ENCODE assay signal across 8 cellular contexts in genomic region chr4:77156912-77157858, GRCh38. TPM values are rescaled to one million over a fixed set of nuclear protein-coding genes. Genes with fewer than 3 reads are reported as not detected.
DNase-seq lines count a peak whose midpoint lies in the region; ATAC-seq and TF ChIP-seq lines count a peak whose summit lies in the region.

TSS of gene CCNG2 (plus strand) at chr4:77157207. CDS start at chr4:77158533, 1,326 bp downstream.

- H3K9me3 ChIP-seq in endodermal cell (ENCODE audit: control insufficient read depth, low read length) (no peaks in the 10 kb centered on the region), mucosa of descending colon (no peaks in the 10 kb centered on the region)

- no peak for TF ChIP-seq CTCF in AG10803 (conservative IDR thresholded peaks at IDR 0.05; ENCODE audit: low read length)
- no peak for TF ChIP-seq CTCF in endodermal cell (conservative IDR thresholded peaks at IDR 0.05)
- TF ChIP-seq CTCF in mucosa of descending colon (IDR thresholded peaks at IDR 0.05) = no peak

- peak; percentile 94 for DNase-seq in AG10803 (ENCODE audit: low read depth)
- DNase-seq in NK-92 (lab: John Stamatoyannopoulos, UW; ENCODE audit: unreplicated experiment) = peak; percentile 36
- peak; percentile 83 for DNase-seq in activated CD8-positive, alpha-beta memory T cell treated with anti-CD3 and anti-CD28 coated beads, Interleukin-2, amount 50 U/mL, for 1 hour (ENCODE audit: extremely low read depth)
- DNase-seq in endodermal cell = peak; percentile 97
- peak; percentile 89 to 93 (median 93) for DNase-seq in mucosa of descending colon
- DNase-seq in stimulated activated CD8-positive, alpha-beta memory T cell treated with anti-CD3 and anti-CD28 coated beads, Interleukin-2, amount 100 ng/mL, for 48 hours (ENCODE audit: low read depth in 2 of 2) = peak; percentile 64 to 73

- H3K27me3 Mint-ChIP-seq in endodermal cell (ENCODE audit: insufficient read depth) = no peaks in the 10 kb centered on the region

- peaks cover 38% of the 10 kb centered on the region for H3K4me1 Mint-ChIP-seq in endodermal cell

- WGBS in endodermal cell (ENCODE audit: insufficient coverage in 1 of 2, insufficient read length in 1 of 2), 2 experiments = 0% methylated on average over 24 to 94 of the region's 94 CpGs

- no peaks in the 10 kb centered on the region for H3K9me3 Mint-ChIP-seq in endodermal cell

- H3K4me3 Mint-ChIP-seq in endodermal cell = peak within 1 kb of the TSS; percentile 95

- peaks cover 20% of the 10 kb centered on the region for H3K36me3 Mint-ChIP-seq in endodermal cell (ENCODE audit: low read depth)

- H3K27ac Mint-ChIP-seq in endodermal cell = peak within 1 kb of the TSS; percentile 100

- H3K4me3 ChIP-seq in AG10803 (ENCODE audit: low read length) (peak within 1 kb of the TSS; percentile 98), endodermal cell (ENCODE audit: low read length) (peak within 1 kb of the TSS; percentile 98), mucosa of descending colon (peak within 1 kb of the TSS; percentile 99)

- intact Hi-C loops in mucosa of descending colon (cut with DNase I, micrococcal nuclease) = loop anchor here in 1 of 2 donors (5.0 kb wide), 1 partner anchor 80 kb away; the partner anchor contains the start of gene CCNI

- peak within 1 kb of the TSS; percentile 98 for H3K9ac ChIP-seq in endodermal cell (ENCODE audit: extremely low read depth, low read length, poor library complexity, severe bottlenecking)

- ATAC-seq in GM19324 (IDR thresholded peaks at IDR 0.05; ENCODE audit: low FRiP score, unreplicated experiment) (peak; percentile 40), HG03460 (IDR thresholded peaks at IDR 0.05; ENCODE audit: unreplicated experiment) (peak; percentile 22), mucosa of descending colon (peak; percentile 72)

- peaks cover 5% of the 10 kb centered on the region for H3K4me1 ChIP-seq in endodermal cell (ENCODE audit: control insufficient read depth, insufficient read depth, low read length)
- peaks cover 12% of the 10 kb centered on the region for H3K4me1 ChIP-seq in mucosa of descending colon (ENCODE audit: low read depth)

- H3K27me3 ChIP-seq in endodermal cell (ENCODE audit: control insufficient read depth, insufficient read depth, low read length, poor library complexity, severe bottlenecking) = no peaks in the 10 kb centered on the region

- H3K36me3 ChIP-seq in endodermal cell (ENCODE audit: control insufficient read depth, insufficient read depth, low read length) = peaks cover 36% of the 10 kb centered on the region
- no peaks in the 10 kb centered on the region for H3K36me3 ChIP-seq in mucosa of descending colon (ENCODE audit: low read depth)

- H3K27ac ChIP-seq in endodermal cell (ENCODE audit: low read depth, low read length) = peak within 1 kb of the TSS; percentile 99

RNA-seq across cellular contexts. Expression of gene CCNG2, which starts in this region (rescaled TPM):
- 10 to 100 TPM; 39.7 to 41.5 TPM for total RNA-seq in endodermal cell
- polyA plus RNA-seq in endodermal cell (2013, experiment 1 of 2) = 86.4 TPM
- 80.4 TPM for polyA plus RNA-seq in endodermal cell (2013, experiment 2 of 2)
- 10 to 100 TPM; 36.1 to 86.5 (median 64.8) TPM for total RNA-seq in mucosa of descending colon

Comparison
In these comparisons a context has a peak if more than half of its experiments do, and no peak if none do; other contexts are left out.
1. Peak in every context shown above with its lines: DNase-seq, ATAC-seq, H3K4me3 ChIP-seq and H3K27ac ChIP-seq.
2. DNase-seq: peak in every context shown above with its lines; median percentile 97 in endodermal cell; 94 in AG10803; 93 in mucosa of descending colon; 83 in activated CD8-positive, alpha-beta memory T cell treated with anti-CD3 and anti-CD28 coated beads, Interleukin-2, amount 50 U/mL, for 1 hour; 68 in stimulated activated CD8-positive, alpha-beta memory T cell treated with anti-CD3 and anti-CD28 coated beads, Interleukin-2, amount 100 ng/mL, for 48 hours; 36 in NK-92.
3. ATAC-seq: peak in every context shown above with its lines; median percentile 72 in mucosa of descending colon; 40 in GM19324; 22 in HG03460.